Comparison of ENCODE assay signal across 9 cellular contexts in the genomic region with DNA sequence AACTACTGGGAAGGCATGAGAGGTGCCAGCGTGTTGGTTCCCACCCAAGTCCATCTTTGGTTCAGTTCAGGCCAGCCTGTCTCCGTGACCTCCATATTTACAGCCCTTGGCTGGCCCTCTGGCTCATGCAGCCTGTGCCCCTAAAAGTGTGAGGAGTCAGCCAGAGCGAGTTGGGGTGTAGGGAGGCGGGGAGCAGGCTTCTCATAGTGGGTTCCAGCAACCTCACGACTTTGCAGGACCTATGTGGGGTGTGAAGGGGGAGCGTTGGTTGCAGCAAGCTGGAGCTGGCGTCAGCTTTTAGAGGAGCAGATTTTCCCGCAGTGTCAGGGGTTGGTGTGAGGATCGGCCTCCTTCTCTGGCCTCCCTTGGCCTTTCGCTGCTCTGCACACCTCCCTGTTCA. TPM values are rescaled to one million over a fixed set of nuclear protein-coding genes. Genes with fewer than 3 reads are reported as not detected.
DNase-seq lines count a peak whose midpoint lies in the region; FAIRE-seq and TF ChIP-seq lines count a peak whose summit lies in the region.
"Had no signal": no experiment of that assay in that cellular context is flagged by ENCODE, and none has a peak within 500 bp of the region (broad histone marks: within the 10 kb centered on the region; RNA-seq: fewer than 3 reads in every experiment).

No MANE protein-coding gene starts in this region.

- H3K27me3 ChIP-seq in Peyer's patch (no peaks in the 10 kb centered on the region), ectodermal cell (ENCODE audit: control insufficient read depth, insufficient read depth, low read length, poor library complexity, severe bottlenecking) (no peaks in the 10 kb centered on the region), neutrophil (no peaks in the 10 kb centered on the region)

- DNase-seq in Peyer's patch (peak in 1 of 3 donors; percentile 45), GM19239 (ENCODE audit: insufficient read length, low spot score) (no peak), NCI-H146 treated with DMSO at 0.1 percent for 48 hours (lab: John Stamatoyannopoulos, UW; ENCODE audit: unreplicated experiment) (no peak), cerebellar cortex (ENCODE audit: low spot score) (no peak), mesenteric fat pad (ENCODE audit: low spot score) (no peak)
- DNase-seq: small intestine had no signal

- TF ChIP-seq POLR2A in Peyer's patch (IDR thresholded peaks at IDR 0.05), result no peak

- H3K9me3 ChIP-seq in Peyer's patch (no peaks in the 10 kb centered on the region), ectodermal cell (ENCODE audit: control insufficient read depth, low read length) (no peaks in the 10 kb centered on the region), neutrophil (no peaks in the 10 kb centered on the region)

- H3K4me3 ChIP-seq in Peyer's patch (no peak overlapping the region), ectodermal cell (ENCODE audit: insufficient read depth, low read depth, low read length) (no peak overlapping the region), neutrophil (ENCODE audit: low read depth in 1 of 2, low read length in 1 of 2) (no peak overlapping the region)

- H3K36me3 ChIP-seq in Peyer's patch, result no peaks in the 10 kb centered on the region
- peaks cover 3% of the 10 kb centered on the region for H3K36me3 ChIP-seq in ectodermal cell (ENCODE audit: control insufficient read depth, insufficient read depth, low read length)
- H3K36me3 ChIP-seq in neutrophil, result peaks cover 7% of the 10 kb centered on the region

- no peak for FAIRE-seq in GM19239 (lab: Jason Lieb, UNC)
- FAIRE-seq: small intestine had no signal

- no peak for TF ChIP-seq CTCF in C4-2B (conservative IDR thresholded peaks at IDR 0.05)
- no peak for TF ChIP-seq CTCF in Peyer's patch (IDR thresholded peaks at IDR 0.05)
- TF ChIP-seq CTCF in neutrophil (IDR thresholded peaks at IDR 0.05), result no peak

- H3K4me1 ChIP-seq in Peyer's patch (peaks cover 15 to 97% (median 61%) of the 10 kb centered on the region in 4 donors), ectodermal cell (ENCODE audit: control insufficient read depth, insufficient read depth, low read length) (peaks cover 95% of the 10 kb centered on the region), neutrophil (ENCODE audit: control insufficient read depth in 1 of 2, insufficient read depth in 1 of 2, low read depth in 1 of 2, low read length in 1 of 2) (peaks cover 99% of the 10 kb centered on the region in 2 experiments)

- WGBS in ectodermal cell, 2 experiments, result 83 to 84% methylated on average over 10 of the region's 10 CpGs

- H3K27ac ChIP-seq in C4-2B, result peak overlapping the region; percentile 39
- peak overlapping the region; percentile 73 to 81 (median 79) for H3K27ac ChIP-seq in Peyer's patch
- H3K27ac ChIP-seq in ectodermal cell (ENCODE audit: insufficient read depth, low read depth, low read length, poor library complexity, severe bottlenecking), result peak overlapping the region; percentile 99
- peak overlapping the region; percentile 82 for H3K27ac ChIP-seq in neutrophil

RNA-seq across cellular contexts. Expression of gene TSPAN14, which starts 9.8 kb away (rescaled TPM):
- total RNA-seq in Peyer's patch (10 to 100 TPM; 51.2 to 72.0 (median 68.0) TPM), mesenteric fat pad (177 TPM)
- 109 TPM for polyA plus RNA-seq in ectodermal cell (2013, experiment 1 of 4)
- 121 TPM for polyA plus RNA-seq in ectodermal cell (2013, experiment 2 of 4)
- 107 TPM for polyA plus RNA-seq in ectodermal cell (2013, experiment 3 of 4)
- polyA plus RNA-seq in ectodermal cell (2013, experiment 4 of 4), result 122 TPM

RNA-seq across cellular contexts. Expression of gene PRXL2A, which starts 55.5 kb away (rescaled TPM):
- total RNA-seq in Peyer's patch, result 10 to 100 TPM; 27.2 to 89.3 (median 60.3) TPM
- polyA plus RNA-seq in ectodermal cell (2013, experiment 1 of 4), result 122 TPM
- polyA plus RNA-seq in ectodermal cell (2013, experiment 2 of 4), result 123 TPM
- polyA plus RNA-seq in ectodermal cell (2013, experiment 3 of 4), result 82.0 TPM
- 83.4 TPM for polyA plus RNA-seq in ectodermal cell (2013, experiment 4 of 4)
- 500 TPM for total RNA-seq in mesenteric fat pad

Comparison
In these comparisons a context has a peak if more than half of its experiments do, and no peak if none do; other contexts are left out.
1. H3K27ac ChIP-seq: peak in every context shown above with its lines; median percentile 99 in ectodermal cell; 82 in neutrophil; 79 in Peyer's patch; 39 in C4-2B.